In the genomic region with DNA sequence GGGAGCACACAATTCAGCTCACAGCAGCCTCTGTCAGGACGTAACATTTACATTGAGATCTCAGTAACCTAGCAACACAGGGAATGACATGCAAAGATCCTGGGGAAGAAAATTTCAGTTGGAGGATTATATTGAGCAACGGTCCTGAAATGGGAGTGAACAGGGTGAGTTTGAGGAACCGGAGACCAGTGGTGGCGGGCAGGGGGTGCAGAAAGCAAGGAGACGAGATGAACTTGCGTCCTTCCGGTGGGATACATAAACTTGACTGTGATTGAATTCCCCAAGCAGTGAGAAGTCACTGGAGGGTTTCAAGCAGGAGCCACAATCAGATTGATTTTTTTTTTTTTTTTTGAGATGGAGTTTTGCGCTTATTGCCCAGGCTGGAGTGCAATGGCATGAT, we compare ENCODE assay signal across 19 cellular contexts. TPM values are rescaled to one million over a fixed set of nuclear protein-coding genes. Genes with fewer than 3 reads are reported as not detected.
DNase-seq lines count a peak whose midpoint lies in the region; ATAC-seq and TF ChIP-seq lines count a peak whose summit lies in the region.
"Had no signal": no experiment of that assay in that cellular context is flagged by ENCODE, and none has a peak within 500 bp of the region (broad histone marks: within the 10 kb centered on the region; RNA-seq: fewer than 3 reads in every experiment).

No MANE protein-coding gene starts in this region.

- H3K27me3 Mint-ChIP-seq in osteocyte (ENCODE audit: unreplicated experiment), result peaks cover 3% of the 10 kb centered on the region
- H3K27me3 Mint-ChIP-seq: B cell; CD4-positive, alpha-beta T cell had no signal

- DNase-seq in right atrium auricular region (ENCODE audit: low spot score), result peak; percentile 38
- DNase-seq in Right ventricle myocardium inferior (ENCODE audit: missing footprints), result no peak
- peak; percentile 57 for DNase-seq in esophagus muscularis mucosa (ENCODE audit: extremely low spot score)
- DNase-seq in osteocyte (ENCODE audit: extremely low spot score, unreplicated experiment), result peak; percentile 53
- no peak for DNase-seq in effector memory CD4-positive, alpha-beta T cell
- DNase-seq: AML-193; Caco-2; Calu3; CD4-positive, alpha-beta T cell; CD8-positive, alpha-beta T cell; DMS79 treated with DMSO at 0.1 percent for 48 hours; GF-D8 had no signal

- TF ChIP-seq EP300 in esophagus muscularis mucosa (IDR thresholded peaks at IDR 0.05), result no peak

- no peak overlapping the region for H3K4me3 Mint-ChIP-seq in osteocyte (ENCODE audit: unreplicated experiment)
- H3K4me3 Mint-ChIP-seq: B cell; CD4-positive, alpha-beta T cell; CD8-positive, alpha-beta T cell had no signal

- H3K27me3 ChIP-seq in right atrium auricular region, result no peaks in the 10 kb centered on the region
- H3K27me3 ChIP-seq in esophagus muscularis mucosa, result peaks cover 0 to 5% (median 0%) of the 10 kb centered on the region in 4 donors
- no peaks in the 10 kb centered on the region for H3K27me3 ChIP-seq in effector memory CD4-positive, alpha-beta T cell (replicated peaks; ENCODE audit: control insufficient read depth, insufficient read depth, low read length, poor library complexity, severe bottlenecking)
- H3K27me3 ChIP-seq: BLaER1 treated with 17β-estradiol and CSF1 and Interleukin-3, amounts not matched to agents 10 nM and 100 nM had no signal

- no peak for TF ChIP-seq POLR2A in esophagus muscularis mucosa (IDR thresholded peaks at IDR 0.05; ENCODE audit: low read depth)

- TF ChIP-seq CTCF in right atrium auricular region (IDR thresholded peaks at IDR 0.05) (no peak), esophagus muscularis mucosa (IDR thresholded peaks at IDR 0.05) (no peak), osteocyte (IDR thresholded peaks at IDR 0.05) (no peak)

- H3K27ac Mint-ChIP-seq in osteocyte (ENCODE audit: unreplicated experiment), result no peak overlapping the region
- H3K27ac Mint-ChIP-seq: B cell; CD4-positive, alpha-beta T cell; CD8-positive, alpha-beta T cell had no signal

- intact Hi-C loops in Right ventricle myocardium inferior (cut with DNase I), result no loop called here
- intact Hi-C loops in esophagus muscularis mucosa (cut with DNase I), result no loop called here

- no peaks in the 10 kb centered on the region for H3K4me1 Mint-ChIP-seq in osteocyte (ENCODE audit: unreplicated experiment)
- H3K4me1 Mint-ChIP-seq: B cell had no signal

- H3K4me3 ChIP-seq in right atrium auricular region (no peak overlapping the region), esophagus muscularis mucosa (no peak overlapping the region)
- no peak overlapping the region for H3K4me3 ChIP-seq in effector memory CD4-positive, alpha-beta T cell (ENCODE audit: insufficient read depth, low read depth, low read length, poor library complexity, severe bottlenecking)
- H3K4me3 ChIP-seq: A549; BLaER1 treated with 17β-estradiol and CSF1 and Interleukin-3, amounts not matched to agents 10 nM and 100 nM had no signal

- no peak overlapping the region for H3K27ac ChIP-seq in right atrium auricular region
- no peak overlapping the region for H3K27ac ChIP-seq in esophagus muscularis mucosa (replicated peaks in 1 of 4)
- no peak overlapping the region for H3K27ac ChIP-seq in effector memory CD4-positive, alpha-beta T cell (ENCODE audit: insufficient read depth, low read length, poor library complexity, severe bottlenecking)
- H3K27ac ChIP-seq: 22Rv1; A549; BLaER1 treated with 17β-estradiol and CSF1 and Interleukin-3, amounts not matched to agents 10 nM and 100 nM; C4-2B had no signal

- H3K9me3 Mint-ChIP-seq in osteocyte (ENCODE audit: unreplicated experiment), result no peaks in the 10 kb centered on the region
- H3K9me3 Mint-ChIP-seq: CD4-positive, alpha-beta T cell; CD8-positive, alpha-beta T cell had no signal

- H3K4me1 ChIP-seq in right atrium auricular region, result no peaks in the 10 kb centered on the region
- H3K4me1 ChIP-seq in esophagus muscularis mucosa, result no peaks in the 10 kb centered on the region
- no peaks in the 10 kb centered on the region for H3K4me1 ChIP-seq in effector memory CD4-positive, alpha-beta T cell (ENCODE audit: control insufficient read depth, insufficient read depth, low read length, poor library complexity, severe bottlenecking)
- H3K4me1 ChIP-seq: A549; BLaER1 treated with 17β-estradiol and CSF1 and Interleukin-3, amounts not matched to agents 10 nM and 100 nM; Caco-2 had no signal

- ATAC-seq in Right ventricle myocardium inferior, result no peak
- no peak for ATAC-seq in HG02981 (IDR thresholded peaks at IDR 0.05; ENCODE audit: unreplicated experiment)
- ATAC-seq: A549; CD8-positive, alpha-beta T cell had no signal

- 88% methylated on average over 8 of the region's 8 CpGs for WGBS in esophagus muscularis mucosa

- H3K9me3 ChIP-seq in right atrium auricular region (no peaks in the 10 kb centered on the region), esophagus muscularis mucosa (no peaks in the 10 kb centered on the region)
- H3K9me3 ChIP-seq in effector memory CD4-positive, alpha-beta T cell (ENCODE audit: control insufficient read depth, low read length), result no peaks in the 10 kb centered on the region
- H3K9me3 ChIP-seq: A549; BLaER1 treated with 17β-estradiol and CSF1 and Interleukin-3, amounts not matched to agents 10 nM and 100 nM; Caco-2 had no signal

- H3K36me3 Mint-ChIP-seq in osteocyte (ENCODE audit: unreplicated experiment), result no peaks in the 10 kb centered on the region
- H3K36me3 Mint-ChIP-seq: CD8-positive, alpha-beta T cell had no signal

- H3K36me3 ChIP-seq in right atrium auricular region (no peaks in the 10 kb centered on the region), esophagus muscularis mucosa (no peaks in the 10 kb centered on the region)
- H3K36me3 ChIP-seq in effector memory CD4-positive, alpha-beta T cell (ENCODE audit: control insufficient read depth, insufficient read depth, low read length), result no peaks in the 10 kb centered on the region
- H3K36me3 ChIP-seq: BLaER1 treated with 17β-estradiol and CSF1 and Interleukin-3, amounts not matched to agents 10 nM and 100 nM had no signal

RNA-seq across cellular contexts. Expression of gene SHISA6, which starts 51.5 kb away (rescaled TPM):
- total RNA-seq in right atrium auricular region (under 1 TPM in 1 of 2 donors, not detected in 1; 0.07 TPM), Right ventricle myocardium inferior (0.46 TPM), esophagus muscularis mucosa (1 to 10 TPM in 3 of 4 donors, under 1 TPM in 1; 0.83 to 1.7 (median 1.4) TPM), osteocyte (0.05 TPM in 1 of 2 replicates, not detected in the other)
- total RNA-seq: A172; B cell; Calu3; CD4-positive, alpha-beta T cell; CD8-positive, alpha-beta T cell had no signal

Comparison
In these comparisons a context has a peak if more than half of its experiments do, and no peak if none do; other contexts are left out.
1. DNase-seq: peak in right atrium auricular region (single experiment), esophagus muscularis mucosa (single experiment) and osteocyte (single experiment); none in Right ventricle myocardium inferior (single experiment) and effector memory CD4-positive, alpha-beta T cell (0 of 3).